ENCODE assay signal across 15 cellular contexts in the genomic region with DNA sequence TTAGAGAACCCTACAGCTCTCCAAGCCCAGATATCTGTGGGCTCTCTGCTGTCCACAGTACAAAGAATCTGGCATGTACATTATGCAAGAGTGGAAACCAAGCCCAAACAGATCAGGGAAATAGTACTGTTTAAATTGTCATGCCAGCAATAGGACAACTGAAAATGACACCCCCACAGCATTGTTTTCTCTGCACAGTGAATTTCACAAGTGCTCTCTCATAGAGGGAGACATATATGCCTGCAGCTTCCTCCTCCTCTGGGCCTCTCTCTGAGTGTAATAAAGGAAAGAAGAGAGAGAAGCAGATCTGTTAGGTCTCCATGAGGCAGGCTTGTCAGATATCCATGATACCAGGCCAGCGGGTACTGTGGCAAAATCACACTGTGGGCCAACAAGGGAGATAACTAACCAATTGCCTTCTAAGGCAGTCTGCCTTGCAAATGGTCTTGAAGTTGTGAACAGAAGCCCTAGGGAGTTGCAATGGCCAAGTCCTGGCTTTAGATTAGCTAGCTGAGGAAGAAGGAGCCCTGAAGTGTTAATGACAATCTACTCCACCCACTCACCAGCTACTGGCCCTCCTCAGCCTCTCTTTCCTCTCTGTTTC. TPM values are rescaled to one million over a fixed set of nuclear protein-coding genes. Genes with fewer than 3 reads are reported as not detected.
DNase-seq lines count a peak whose midpoint lies in the region; ATAC-seq and TF ChIP-seq lines count a peak whose summit lies in the region.
"Had no signal": no experiment of that assay in that cellular context is flagged by ENCODE, and none has a peak within 500 bp of the region (broad histone marks: within the 10 kb centered on the region; RNA-seq: fewer than 3 reads in every experiment).

No MANE protein-coding gene starts in this region.

- H3K4me3 Mint-ChIP-seq in stimulated activated memory B cell treated with anti-CD40 and anti-IgM and Interleukin-4, amounts not matched to agents 10 μg/mL and 1 μg/mL and 100 μg/mL, for 72 hours, result no peak overlapping the region
- H3K4me3 Mint-ChIP-seq: activated CD8-positive, alpha-beta T cell treated with anti-CD3 and anti-CD28 coated beads for 36 hours; central memory CD8-positive, alpha-beta T cell; immature natural killer cell; naive B cell had no signal

- no peaks in the 10 kb centered on the region for H3K27me3 ChIP-seq in psoas muscle (ENCODE audit: insufficient read depth in 3 of 3, low read length in 2 of 3)
- H3K27me3 ChIP-seq: upper lobe of left lung had no signal

- no peak overlapping the region for H3K27ac Mint-ChIP-seq in stimulated activated memory B cell treated with anti-CD40 and anti-IgM and Interleukin-4, amounts not matched to agents 10 μg/mL and 1 μg/mL and 100 μg/mL, for 72 hours
- H3K27ac Mint-ChIP-seq: activated CD8-positive, alpha-beta T cell treated with anti-CD3 and anti-CD28 coated beads for 36 hours; immature natural killer cell had no signal

- H3K9me3 Mint-ChIP-seq in stimulated activated memory B cell treated with anti-CD40 and anti-IgM and Interleukin-4, amounts not matched to agents 10 μg/mL and 1 μg/mL and 100 μg/mL, for 72 hours, result no peaks in the 10 kb centered on the region
- H3K9me3 Mint-ChIP-seq: activated CD8-positive, alpha-beta T cell treated with anti-CD3 and anti-CD28 coated beads for 36 hours; central memory CD8-positive, alpha-beta T cell; immature natural killer cell; naive B cell had no signal

- WGBS in psoas muscle, 3 donors, result 22 to 42% (median 41%) methylated on average over 1 of the region's 1 CpG

- intact Hi-C loops in psoas muscle (cut with DNase I), result no loop called here

- H3K4me1 ChIP-seq in psoas muscle, result no peaks in the 10 kb centered on the region
- H3K4me1 ChIP-seq: upper lobe of left lung had no signal

- peak; percentile 4 for DNase-seq in NCI-H2107 treated with DMSO at 0.1 percent for 48 hours (lab: John Stamatoyannopoulos, UW; ENCODE audit: unreplicated experiment)
- DNase-seq in NCI-H2107 (lab: John Stamatoyannopoulos, UW), result no peak
- DNase-seq in NCI-H82 treated with DMSO at 0.1 percent for 48 hours (lab: John Stamatoyannopoulos, UW; ENCODE audit: unreplicated experiment), result peak; percentile 20
- DNase-seq in psoas muscle, result no peak
- DNase-seq in NCI-H1436 treated with DMSO at 0.1 percent for 48 hours (lab: John Stamatoyannopoulos, UW), result no peak
- DNase-seq: ACHN; activated CD8-positive, alpha-beta T cell treated with anti-CD3 and anti-CD28 coated beads for 36 hours; DMS79; immature natural killer cell; naive B cell; upper lobe of left lung had no signal

- H3K9me3 ChIP-seq in psoas muscle, result no peaks in the 10 kb centered on the region
- H3K9me3 ChIP-seq: upper lobe of left lung had no signal

- peak; percentile 72 for ATAC-seq in esophagus mucosa
- peak; percentile 44 to 55 (median 51) for ATAC-seq in psoas muscle
- no peak for ATAC-seq in stimulated activated memory B cell treated with anti-CD40 and anti-IgM and Interleukin-4, amounts not matched to agents 10 μg/mL and 1 μg/mL and 100 μg/mL, for 72 hours
- no peak for ATAC-seq in GM19351 (IDR thresholded peaks at IDR 0.05; ENCODE audit: unreplicated experiment)
- ATAC-seq: activated CD8-positive, alpha-beta T cell treated with anti-CD3 and anti-CD28 coated beads for 36 hours had no signal

- H3K27ac ChIP-seq in psoas muscle, result no peak overlapping the region
- H3K27ac ChIP-seq: upper lobe of left lung had no signal

- no peak for TF ChIP-seq CTCF in psoas muscle (IDR thresholded peaks at IDR 0.05)

- no peaks in the 10 kb centered on the region for H3K36me3 Mint-ChIP-seq in stimulated activated memory B cell treated with anti-CD40 and anti-IgM and Interleukin-4, amounts not matched to agents 10 μg/mL and 1 μg/mL and 100 μg/mL, for 72 hours
- H3K36me3 Mint-ChIP-seq: immature natural killer cell, naive B cell had no signal

- H3K4me1 Mint-ChIP-seq in stimulated activated memory B cell treated with anti-CD40 and anti-IgM and Interleukin-4, amounts not matched to agents 10 μg/mL and 1 μg/mL and 100 μg/mL, for 72 hours, result no peaks in the 10 kb centered on the region
- H3K4me1 Mint-ChIP-seq: central memory CD8-positive, alpha-beta T cell; immature natural killer cell; naive B cell had no signal

- H3K36me3 ChIP-seq in psoas muscle (ENCODE audit: insufficient read depth in 1 of 2, low read depth in 1 of 2), result no peaks in the 10 kb centered on the region
- H3K36me3 ChIP-seq: upper lobe of left lung had no signal

- no peaks in the 10 kb centered on the region for H3K27me3 Mint-ChIP-seq in stimulated activated memory B cell treated with anti-CD40 and anti-IgM and Interleukin-4, amounts not matched to agents 10 μg/mL and 1 μg/mL and 100 μg/mL, for 72 hours
- H3K27me3 Mint-ChIP-seq: activated CD8-positive, alpha-beta T cell treated with anti-CD3 and anti-CD28 coated beads for 36 hours; naive B cell had no signal

- no peak overlapping the region for H3K4me3 ChIP-seq in psoas muscle
- H3K4me3 ChIP-seq: upper lobe of left lung had no signal

RNA-seq across cellular contexts. Expression of a gene that starts 54.4 kb away (rescaled TPM):
- total RNA-seq in esophagus mucosa (6.7 TPM), psoas muscle (10 to 100 TPM; 11.7 to 17.0 (median 14.8) TPM)
- polyA plus RNA-seq in psoas muscle, result 1 to 10 TPM; 1.3 to 7.5 (median 3.9) TPM

Comparison
In these comparisons a context has a peak if more than half of its experiments do, and no peak if none do; other contexts are left out.
1. DNase-seq: peak in NCI-H2107 treated with DMSO at 0.1 percent for 48 hours (single experiment) and NCI-H82 treated with DMSO at 0.1 percent for 48 hours (single experiment); none in NCI-H2107 (single experiment), psoas muscle (0 of 2) and NCI-H1436 treated with DMSO at 0.1 percent for 48 hours (single experiment).
2. ATAC-seq: peak in esophagus mucosa (single experiment) and psoas muscle (4 of 4); none in stimulated activated memory B cell treated with anti-CD40 and anti-IgM and Interleukin-4, amounts not matched to agents 10 μg/mL and 1 μg/mL and 100 μg/mL, for 72 hours (single experiment) and GM19351 (single experiment).